Comparison of ENCODE assay signal across 8 cellular contexts in the genomic region with DNA sequence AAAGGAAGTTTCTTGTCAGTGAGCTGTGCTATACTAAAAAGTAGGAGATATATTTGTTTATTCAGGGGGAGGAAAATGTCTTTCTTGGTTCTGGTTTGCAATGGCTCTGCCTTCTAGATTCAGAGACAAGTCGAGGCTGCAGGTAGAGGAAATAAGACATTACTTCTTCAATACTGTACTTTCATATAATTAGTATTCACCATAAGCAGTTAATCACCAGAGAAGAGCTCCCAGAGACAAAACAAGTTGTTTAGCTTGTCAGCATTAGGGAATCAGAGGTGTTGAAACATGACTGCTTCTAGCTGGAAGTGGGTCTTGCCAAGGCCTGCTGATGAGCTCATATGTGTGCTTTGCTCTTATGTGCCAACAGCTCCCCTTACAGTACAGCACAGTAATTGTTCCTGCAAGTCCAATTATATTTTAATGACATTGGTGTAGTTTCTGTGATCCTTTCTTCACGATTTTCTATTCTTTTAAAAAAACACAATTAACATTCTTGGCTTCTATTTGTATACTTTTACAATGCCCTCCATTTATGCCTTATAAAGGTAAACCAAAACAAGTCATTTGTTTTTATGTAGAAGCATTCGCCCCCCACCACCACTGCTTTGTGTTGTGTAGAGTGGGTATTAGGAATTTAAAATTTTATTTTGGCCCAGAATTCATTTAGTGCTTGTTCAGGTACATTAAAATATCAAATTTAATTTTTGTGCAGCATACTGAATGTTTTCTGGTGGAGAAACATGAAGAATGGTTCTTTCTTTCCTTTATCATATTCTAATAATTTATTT.
A peak's percentile ranks its signal among the peaks of the same experiment; 100 is the strongest.
DNase-seq lines count a peak whose midpoint lies in the region; TF ChIP-seq lines count a peak whose summit lies in the region.

No MANE protein-coding gene starts in this region.

- H3K36me3 Mint-ChIP-seq in brain: no peaks in the 10 kb centered on the region

- TF ChIP-seq CTCF in brain (conservative IDR thresholded peaks at IDR 0.05) (peak; percentile 83 to 91), retinal pigment epithelial cell (conservative IDR thresholded peaks at IDR 0.05; ENCODE audit: low read depth, low read length) (peak; percentile 78)

- CTCF ChIA-PET in HEK293T (lab: Yijun Ruan, JAX): interaction anchor here (0.6 to 3.4 kb wide), 17 partner anchors 8 to 975 kb away, joined by 3 to 15 read pairs (median 3); partner anchors contain the start of gene SSBP2

- H3K4me3 ChIP-seq in retinal pigment epithelial cell (ENCODE audit: low read length): no peak overlapping the region

- peak overlapping the region in 3 of 5 experiments; percentile 16 to 60 (median 60) for H3K4me3 Mint-ChIP-seq in brain

- DNase-seq in stimulated activated naive CD4-positive, alpha-beta T cell (lab: John Stamatoyannopoulos, UW): peak in 5 of 6 experiments; percentile 19 to 59 (median 52)
- DNase-seq in stimulated activated naive CD4-positive, alpha-beta T cell treated with Interleukin-2 at 50 U/mL for 16 hours (lab: John Stamatoyannopoulos, UW): no peak
- DNase-seq in HEK293T (ENCODE audit: extremely low spot score) (peak; percentile 71), M059J (ENCODE audit: low read depth) (peak; percentile 83), RPMI8226 (peak; percentile 88), iPS DF 19.7 (ENCODE audit: low read depth, low spot score) (peak; percentile 69), retinal pigment epithelial cell (ENCODE audit: low read depth) (peak; percentile 91)

- H3K27ac Mint-ChIP-seq in brain: peak overlapping the region; percentile 83 to 96 (median 89)

- no peaks in the 10 kb centered on the region for H3K27me3 Mint-ChIP-seq in brain

- POLR2A ChIA-PET in HEK293T (lab: Yijun Ruan, JAX): interaction anchor here (1.0 to 1.2 kb wide), 3 partner anchors 195 to 314 kb away, joined by 3 to 4 read pairs (median 4); no protein-coding TSS in a partner anchor

- peaks cover 69% of the 10 kb centered on the region for H3K4me1 Mint-ChIP-seq in brain

- no peaks in the 10 kb centered on the region for H3K9me3 Mint-ChIP-seq in brain

TF ChIP-seq in HEK293T, 16 proteins besides CTCF, POLR2A, EP300 and RAD21:
- TF ChIP-seq FOXA1 (IDR thresholded peaks at IDR 0.05): no peak
TF ChIP-seq in HEK293T: peak in this region for 0.
